Comparison of ENCODE assay signal across 21 cellular contexts in the genomic region with DNA sequence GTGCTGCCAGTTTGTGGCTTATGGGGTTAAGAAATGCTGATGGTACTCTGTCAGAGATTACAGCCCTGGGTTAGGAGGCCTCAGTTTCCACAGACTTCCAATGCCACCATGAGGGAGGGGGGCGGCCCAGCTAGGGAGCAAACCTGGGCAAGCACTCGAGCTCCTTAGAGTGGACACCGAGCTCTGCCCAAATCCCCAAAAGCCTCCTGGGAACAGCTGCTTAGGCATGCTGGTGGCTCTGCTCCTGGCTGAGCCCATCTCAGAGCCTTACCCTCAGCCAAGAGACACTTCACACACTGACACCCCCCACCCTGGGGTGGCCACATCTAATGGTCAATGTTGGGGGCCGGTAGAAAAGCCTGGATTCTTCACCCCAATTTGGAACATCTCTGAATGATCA.
DNase-seq lines count a peak whose midpoint lies in the region; ATAC-seq, FAIRE-seq and TF ChIP-seq lines count a peak whose summit lies in the region.
"Had no signal": no experiment of that assay in that cellular context is flagged by ENCODE, and none has a peak within 500 bp of the region (broad histone marks: within the 10 kb centered on the region; RNA-seq: fewer than 3 reads in every experiment).

No MANE protein-coding gene starts in this region.

- H3K27me3 ChIP-seq in H1 (replicated peaks in 1 of 4; ENCODE audit: control insufficient read depth in 3 of 4, extremely low read depth in 1 of 4, insufficient read depth in 3 of 4, low read length in 3 of 4), result no peaks in the 10 kb centered on the region; a peak in 1 of 7 replicates
- H3K27me3 ChIP-seq in heart left ventricle, result peaks cover 0 to 8% (median 0%) of the 10 kb centered on the region in 9 donors
- H3K27me3 ChIP-seq: MG63 had no signal

- POLR2A ChIA-PET in H1 (lab: Charles Lee; ENCODE audit: partially characterized antibody), result no interaction called here
- POLR2A ChIA-PET in activated CD4-positive, alpha-beta memory T cell treated with anti-CD3 and anti-CD28 coated beads, Interleukin-2, amount 10 ng/mL, durations not matched to agents 7 days and 5 days (lab: Charles Lee), result no interaction called here

- H4K8ac ChIP-seq in H1 (ENCODE audit: extremely low read depth, insufficient read depth, low read length), result no peak overlapping the region

- no peaks in the 10 kb centered on the region for H3K9me3 ChIP-seq in H1 (ENCODE audit: insufficient read depth in 2 of 2, low read depth in 1 of 2, low read length in 1 of 2)
- H3K9me3 ChIP-seq in heart left ventricle, result no peaks in the 10 kb centered on the region
- H3K9me3 ChIP-seq: MG63, SJSA1 had no signal

- H2BK120ac ChIP-seq in H1 (replicated peaks; ENCODE audit: low read depth, low read length), result no peak overlapping the region

- H2BK12ac ChIP-seq in H1 (ENCODE audit: low read depth, low read length), result no peak overlapping the region

- H2BK20ac ChIP-seq in H1 (ENCODE audit: low read length), result no peak overlapping the region

- 83% methylated on average over 4 of the region's 4 CpGs; no CpG with 5 or more reads in 1 of the 2 experiments for WGBS in H1 (ENCODE audit: extremely low coverage in 1 of 2, insufficient coverage in 1 of 2, insufficient read length in 1 of 2, insufficient replicate concordance in 2 of 2, low coverage in 1 of 2, low lambda C conversion rate in 2 of 2, missing lambda C conversion rate in 1 of 2), 2 experiments
- 90 to 98% (median 97%) methylated on average over 3 to 4 of the region's 4 CpGs for WGBS in heart left ventricle, 4 donors

- no peak for TF ChIP-seq EP300 in H1 (IDR thresholded peaks at IDR 0.05; ENCODE audit: borderline replicate concordance in 1 of 2, low read depth in 2 of 2, low read length in 2 of 2)

- H3K27ac ChIP-seq in H1 (ENCODE audit: low read depth, low read length) (no peak overlapping the region), heart left ventricle (peak overlapping the region in 3 of 12 donors; percentile 22 to 32 (median 30))
- H3K27ac ChIP-seq: PC-9, SJSA1 had no signal

- H3K27me3 Mint-ChIP-seq in activated naive CD4-positive, alpha-beta T cell treated with anti-CD3 and anti-CD28 coated beads, Interleukin-2, amount 10 ng/mL, durations not matched to agents 7 days and 5 days, result peaks cover 23% of the 10 kb centered on the region
- H3K27me3 Mint-ChIP-seq in activated CD4-positive, alpha-beta memory T cell treated with anti-CD3 and anti-CD28 coated beads, Interleukin-2, amount 10 ng/mL, durations not matched to agents 7 days and 5 days, result no peaks in the 10 kb centered on the region
- H3K27me3 Mint-ChIP-seq: CD4-positive, alpha-beta memory T cell had no signal

- H3K14ac ChIP-seq in H1 (ENCODE audit: insufficient read length), result no peak overlapping the region

- peaks cover 8 to 23% (median 17%) of the 10 kb centered on the region in 4 experiments for H3K4me1 ChIP-seq in H1 (replicated peaks in 1 of 4; ENCODE audit: control insufficient read depth in 3 of 4, insufficient read depth in 4 of 4, low read length in 3 of 4)
- H3K4me1 ChIP-seq in heart left ventricle, result peaks cover 0 to 21% (median 16%) of the 10 kb centered on the region in 12 donors
- H3K4me1 ChIP-seq: SJSA1 had no signal

- H4K5ac ChIP-seq in H1 (ENCODE audit: insufficient read length, low read depth, low read length), result no peak overlapping the region

- no peak for FAIRE-seq in H1 (lab: Jason Lieb, UNC)
- FAIRE-seq: A204.1 had no signal

- TF ChIP-seq POLR2A in H1 (IDR thresholded peaks at IDR 0.05; ENCODE audit: control extremely low read depth in 1 of 2, low read depth in 2 of 2, low read length in 2 of 2), result no peak
- TF ChIP-seq POLR2A in heart left ventricle (IDR thresholded peaks at IDR 0.05), result no peak

- H3K36me3 ChIP-seq in H1 (ENCODE audit: control insufficient read depth in 2 of 4, insufficient read depth in 4 of 4, low read length in 3 of 4), result no peaks in the 10 kb centered on the region
- no peaks in the 10 kb centered on the region for H3K36me3 ChIP-seq in heart left ventricle
- H3K36me3 ChIP-seq: MG63, SJSA1 had no signal

- H3K27ac Mint-ChIP-seq in activated naive CD4-positive, alpha-beta T cell treated with anti-CD3 and anti-CD28 coated beads, Interleukin-2, amount 10 ng/mL, durations not matched to agents 7 days and 5 days, result no peak overlapping the region
- H3K27ac Mint-ChIP-seq in activated CD4-positive, alpha-beta memory T cell treated with anti-CD3 and anti-CD28 coated beads, Interleukin-2, amount 10 ng/mL, durations not matched to agents 7 days and 5 days, result no peak overlapping the region

- H4K91ac ChIP-seq in H1 (replicated peaks; ENCODE audit: insufficient read length, low read length), result no peak overlapping the region

- H3K9ac ChIP-seq in H1 (replicated peaks in 1 of 4; ENCODE audit: extremely low read depth in 1 of 4, low read depth in 3 of 4, low read length in 3 of 4), result no peak overlapping the region

- H3K4me2 ChIP-seq in H1 (ENCODE audit: insufficient read depth in 1 of 2, low read depth in 2 of 2, low read length in 2 of 2), result no peak overlapping the region
- H3K4me2 ChIP-seq: PC-9 had no signal

- H3K79me2 ChIP-seq in H1 (ENCODE audit: control insufficient read depth in 1 of 2, insufficient read depth in 2 of 2, low read length in 2 of 2), result no peaks in the 10 kb centered on the region

- H2AFZ ChIP-seq in H1 (ENCODE audit: low read length), result no peak overlapping the region
- H2AFZ ChIP-seq: PC-9 had no signal

- no peak overlapping the region for H2AK5ac ChIP-seq in H1 (ENCODE audit: low read depth, low read length)

- H3K18ac ChIP-seq in H1 (ENCODE audit: extremely low read depth, low read length), result no peak overlapping the region

- no peaks in the 10 kb centered on the region for H3K23me2 ChIP-seq in H1 (ENCODE audit: low read depth, low read length)

- no peak overlapping the region for H2BK5ac ChIP-seq in H1 (ENCODE audit: low read depth, low read length)

- peaks cover 31% of the 10 kb centered on the region for H3K4me1 Mint-ChIP-seq in activated naive CD4-positive, alpha-beta T cell treated with anti-CD3 and anti-CD28 coated beads, Interleukin-2, amount 10 ng/mL, durations not matched to agents 7 days and 5 days
- peaks cover 16% of the 10 kb centered on the region for H3K4me1 Mint-ChIP-seq in activated CD4-positive, alpha-beta memory T cell treated with anti-CD3 and anti-CD28 coated beads, Interleukin-2, amount 10 ng/mL, durations not matched to agents 7 days and 5 days

- intact Hi-C loops in posterior vena cava (cut with DNase I) (no loop called here), heart left ventricle (cut with DNase I) (loop anchor here in 2 of 10 donors (5.0 kb wide), 2 partner anchors 53 to 418 kb away; partner anchors contain the start of gene ZNF423 (in 1 of the 2))

- ATAC-seq in heart left ventricle, result no peak

- H4K20me1 ChIP-seq in H1 (replicated peaks in 1 of 2; ENCODE audit: control insufficient read depth in 1 of 2, insufficient read depth in 2 of 2, low read length in 2 of 2), result no peaks in the 10 kb centered on the region

- peak; percentile 8 for DNase-seq in activated naive CD4-positive, alpha-beta T cell treated with anti-CD3 and anti-CD28 coated beads, Interleukin-2, amount 10 ng/mL, durations not matched to agents 7 days and 5 days
- DNase-seq in activated naive CD4-positive, alpha-beta T cell (lab: John Stamatoyannopoulos, UW), result no peak
- DNase-seq in H1 (ENCODE audit: low read depth in 1 of 2, low spot score in 2 of 2), result no peak
- DNase-seq in posterior vena cava (ENCODE audit: low spot score), result peak; percentile 37
- DNase-seq in activated CD4-positive, alpha-beta memory T cell treated with anti-CD3 and anti-CD28 coated beads, Interleukin-2, amount 10 ng/mL, durations not matched to agents 7 days and 5 days, result no peak
- no peak for DNase-seq in heart left ventricle
- no peak for DNase-seq in OCI-M1 (lab: John Stamatoyannopoulos, UW)
- DNase-seq: C1 segment of cervical spinal cord; CD4-positive, alpha-beta memory T cell; DMS79; GF-D8; GOT3; HCEC 1CT; IMR-90; MG63; NCI-H2029; NCI-H774; PC-9; Right ventricle myocardium superior had no signal

- H3K56ac ChIP-seq in H1 (replicated peaks; ENCODE audit: insufficient read length, low read depth, low read length), result no peak overlapping the region

- H3K4me3 ChIP-seq in H1 (ENCODE audit: extremely low read depth in 1 of 4, insufficient read depth in 2 of 4, low read depth in 3 of 4, low read length in 4 of 4) (no peak overlapping the region), heart left ventricle (no peak overlapping the region)
- H3K4me3 ChIP-seq: MG63, PC-9, SJSA1 had no signal

- H3K79me1 ChIP-seq in H1 (ENCODE audit: low read depth, low read length), result no peaks in the 10 kb centered on the region

- H3K23ac ChIP-seq in H1 (ENCODE audit: insufficient read length), result no peak overlapping the region

- CTCF ChIA-PET in activated naive CD4-positive, alpha-beta T cell treated with anti-CD3 and anti-CD28 coated beads, Interleukin-2, amount 10 ng/mL, durations not matched to agents 7 days and 5 days (lab: Charles Lee), result interaction anchor here (0.8 kb wide), 1 partner anchor 154 kb away, joined by 3 read pairs; no protein-coding TSS in a partner anchor
- CTCF ChIA-PET in H1 (lab: Charles Lee; ENCODE audit: partially characterized antibody), result interaction anchor here (0.6 to 4.2 kb wide), 14 partner anchors 8 to 456 kb away, joined by 3 to 33 read pairs (median 4); no protein-coding TSS in a partner anchor
- CTCF ChIA-PET in activated CD4-positive, alpha-beta memory T cell treated with anti-CD3 and anti-CD28 coated beads, Interleukin-2, amount 10 ng/mL, durations not matched to agents 7 days and 5 days (lab: Charles Lee), result no interaction called here

- no peak overlapping the region for H3K4me3 Mint-ChIP-seq in activated naive CD4-positive, alpha-beta T cell treated with anti-CD3 and anti-CD28 coated beads, Interleukin-2, amount 10 ng/mL, durations not matched to agents 7 days and 5 days
- H3K4me3 Mint-ChIP-seq in activated CD4-positive, alpha-beta memory T cell treated with anti-CD3 and anti-CD28 coated beads, Interleukin-2, amount 10 ng/mL, durations not matched to agents 7 days and 5 days, result no peak overlapping the region

- no peaks in the 10 kb centered on the region for H3K36me3 Mint-ChIP-seq in activated naive CD4-positive, alpha-beta T cell treated with anti-CD3 and anti-CD28 coated beads, Interleukin-2, amount 10 ng/mL, durations not matched to agents 7 days and 5 days
- H3K36me3 Mint-ChIP-seq in activated CD4-positive, alpha-beta memory T cell treated with anti-CD3 and anti-CD28 coated beads, Interleukin-2, amount 10 ng/mL, durations not matched to agents 7 days and 5 days (ENCODE audit: low read depth), result no peaks in the 10 kb centered on the region
- H3K36me3 Mint-ChIP-seq: CD4-positive, alpha-beta memory T cell had no signal

- no peak for TF ChIP-seq CTCF in H1 (IDR thresholded peaks at IDR 0.05; ENCODE audit: control extremely low read depth in 1 of 3, insufficient read depth in 1 of 3, low read depth in 1 of 3, low read length in 3 of 3)
- no peak for TF ChIP-seq CTCF in heart left ventricle (IDR thresholded peaks at IDR 0.05)

- peak overlapping the region; percentile 7; the same call in 1 of the 2 replicates for H2BK15ac ChIP-seq in H1 (ENCODE audit: low read length)

- H3K9me3 Mint-ChIP-seq in activated naive CD4-positive, alpha-beta T cell treated with anti-CD3 and anti-CD28 coated beads, Interleukin-2, amount 10 ng/mL, durations not matched to agents 7 days and 5 days, result no peaks in the 10 kb centered on the region
- H3K9me3 Mint-ChIP-seq in activated CD4-positive, alpha-beta memory T cell treated with anti-CD3 and anti-CD28 coated beads, Interleukin-2, amount 10 ng/mL, durations not matched to agents 7 days and 5 days, result no peaks in the 10 kb centered on the region
- H3K9me3 Mint-ChIP-seq: CD4-positive, alpha-beta memory T cell had no signal

- TF ChIP-seq RAD21 in H1 (IDR thresholded peaks at IDR 0.05 in 1 of 2, conservative IDR thresholded peaks at IDR 0.05 in 1 of 2; ENCODE audit: low read depth in 2 of 2, low read length in 2 of 2), result no peak

- no peak overlapping the region for H3K4ac ChIP-seq in H1 (replicated peaks; ENCODE audit: insufficient read length, low read depth, low read length)

Comparison
In these comparisons a context has a peak if more than half of its experiments do, and no peak if none do; other contexts are left out.
1. DNase-seq: peak in activated naive CD4-positive, alpha-beta T cell treated with anti-CD3 and anti-CD28 coated beads, Interleukin-2, amount 10 ng/mL, durations not matched to agents 7 days and 5 days (single experiment) and posterior vena cava (single experiment); none in activated naive CD4-positive, alpha-beta T cell (0 of 4), H1 (0 of 2), activated CD4-positive, alpha-beta memory T cell treated with anti-CD3 and anti-CD28 coated beads, Interleukin-2, amount 10 ng/mL, durations not matched to agents 7 days and 5 days (single experiment), heart left ventricle (0 of 5) and OCI-M1 (single experiment).